8 cellular contexts compared by ENCODE assay signal in the genomic region with DNA sequence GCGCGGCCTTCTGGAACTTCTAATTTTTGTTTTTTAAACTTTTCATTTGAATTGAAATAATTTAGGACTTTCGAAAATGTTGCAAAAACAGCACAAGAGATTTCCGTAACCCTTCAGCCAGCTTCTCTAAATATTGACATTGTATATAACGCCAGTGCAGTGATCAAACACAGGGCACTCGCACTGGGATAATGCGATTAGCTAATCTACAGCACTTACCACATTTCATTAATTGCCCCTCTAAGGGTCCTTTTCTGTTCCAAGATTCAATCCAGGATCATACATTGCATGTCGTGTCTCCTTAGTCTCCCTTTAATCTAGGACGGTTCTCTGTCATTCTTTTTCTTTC. TPM values are rescaled to one million over a fixed set of nuclear protein-coding genes. Genes with fewer than 3 reads are reported as not detected.
DNase-seq lines count a peak whose midpoint lies in the region; ATAC-seq, FAIRE-seq and TF ChIP-seq lines count a peak whose summit lies in the region.

No MANE protein-coding gene starts in this region.

- H3K27me3 ChIP-seq in sigmoid colon: no peaks in the 10 kb centered on the region

- peak overlapping the region; percentile 72 to 81 (median 78) for H3K27ac ChIP-seq in sigmoid colon

- intact Hi-C loops in sigmoid colon (cut with DNase I): loop anchor here (5.0 kb wide), 2 partner anchors 86 to 186 kb away; partner anchors contain the start of gene MARCHF7

- 5 to 24% methylated on average over 9 of the region's 9 CpGs for WGBS in sigmoid colon, 2 donors

- no peak for TF ChIP-seq EP300 in sigmoid colon (IDR thresholded peaks at IDR 0.05)

- peaks cover 0 to 20% (median 9%) of the 10 kb centered on the region in 4 donors for H3K4me1 ChIP-seq in sigmoid colon

- H3K4me3 ChIP-seq in fibroblast of mammary gland (ENCODE audit: control insufficient read depth, low read depth, low read length): peak overlapping the region; percentile 83
- H3K4me3 ChIP-seq in sigmoid colon: peak overlapping the region; percentile 68 to 93 (median 76)

- no peak for FAIRE-seq in frontal cortex (lab: Jason Lieb, UNC)

- DNase-seq in fibroblast of mammary gland (ENCODE audit: low read depth): no peak
- DNase-seq in sigmoid colon: no peak
- DNase-seq in Ammon's horn (ENCODE audit: low spot score): no peak
- DNase-seq in frontal cortex (ENCODE audit: low spot score in 2 of 2): no peak
- DNase-seq in ureter (ENCODE audit: low spot score): no peak
- no peak for DNase-seq in NAMALWA (ENCODE audit: low spot score)

- ATAC-seq in GM19043 (IDR thresholded peaks at IDR 0.05; ENCODE audit: low read depth, unreplicated experiment): peak; percentile 4

- H3K9me3 ChIP-seq in sigmoid colon: no peaks in the 10 kb centered on the region

- no peaks in the 10 kb centered on the region for H3K36me3 ChIP-seq in sigmoid colon

- no peak for TF ChIP-seq POLR2A in sigmoid colon (IDR thresholded peaks at IDR 0.05)

- TF ChIP-seq CTCF in fibroblast of mammary gland (conservative IDR thresholded peaks at IDR 0.05; ENCODE audit: control insufficient read depth, insufficient read depth, low read depth, low read length): no peak
- TF ChIP-seq CTCF in sigmoid colon (IDR thresholded peaks at IDR 0.05): no peak

TF ChIP-seq in PFSK-1, 5 proteins besides CTCF, POLR2A, EP300 and RAD21:
- no peak for TF ChIP-seq FOXP2 (optimal IDR thresholded peaks at IDR 0.05; ENCODE audit: borderline replicate concordance, extremely low read depth, extremely low read length, insufficient read depth)
- no peak for TF ChIP-seq SIN3A (IDR thresholded peaks at IDR 0.05; ENCODE audit: borderline replicate concordance, insufficient read depth, low read length)
- TF ChIP-seq TAF1 (IDR thresholded peaks at IDR 0.05; ENCODE audit: borderline replicate concordance, insufficient read depth, low read length): 0 out of 2 replicates have a peak, but pooled peaks have one; percentile 7
- TF ChIP-seq, protein P1, sequence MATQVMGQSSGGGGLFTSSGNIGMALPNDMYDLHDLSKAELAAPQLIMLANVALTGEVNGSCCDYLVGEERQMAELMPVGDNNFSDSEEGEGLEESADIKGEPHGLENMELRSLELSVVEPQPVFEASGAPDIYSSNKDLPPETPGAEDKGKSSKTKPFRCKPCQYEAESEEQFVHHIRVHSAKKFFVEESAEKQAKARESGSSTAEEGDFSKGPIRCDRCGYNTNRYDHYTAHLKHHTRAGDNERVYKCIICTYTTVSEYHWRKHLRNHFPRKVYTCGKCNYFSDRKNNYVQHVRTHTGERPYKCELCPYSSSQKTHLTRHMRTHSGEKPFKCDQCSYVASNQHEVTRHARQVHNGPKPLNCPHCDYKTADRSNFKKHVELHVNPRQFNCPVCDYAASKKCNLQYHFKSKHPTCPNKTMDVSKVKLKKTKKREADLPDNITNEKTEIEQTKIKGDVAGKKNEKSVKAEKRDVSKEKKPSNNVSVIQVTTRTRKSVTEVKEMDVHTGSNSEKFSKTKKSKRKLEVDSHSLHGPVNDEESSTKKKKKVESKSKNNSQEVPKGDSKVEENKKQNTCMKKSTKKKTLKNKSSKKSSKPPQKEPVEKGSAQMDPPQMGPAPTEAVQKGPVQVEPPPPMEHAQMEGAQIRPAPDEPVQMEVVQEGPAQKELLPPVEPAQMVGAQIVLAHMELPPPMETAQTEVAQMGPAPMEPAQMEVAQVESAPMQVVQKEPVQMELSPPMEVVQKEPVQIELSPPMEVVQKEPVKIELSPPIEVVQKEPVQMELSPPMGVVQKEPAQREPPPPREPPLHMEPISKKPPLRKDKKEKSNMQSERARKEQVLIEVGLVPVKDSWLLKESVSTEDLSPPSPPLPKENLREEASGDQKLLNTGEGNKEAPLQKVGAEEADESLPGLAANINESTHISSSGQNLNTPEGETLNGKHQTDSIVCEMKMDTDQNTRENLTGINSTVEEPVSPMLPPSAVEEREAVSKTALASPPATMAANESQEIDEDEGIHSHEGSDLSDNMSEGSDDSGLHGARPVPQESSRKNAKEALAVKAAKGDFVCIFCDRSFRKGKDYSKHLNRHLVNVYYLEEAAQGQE (IDR thresholded peaks at IDR 0.05; ENCODE audit: insufficient read depth in 1 of 2, low read depth in 2 of 2, low read length in 2 of 2): no peak
- TF ChIP-seq POLR2AphosphoS5 (IDR thresholded peaks at IDR 0.05; ENCODE audit: low read depth, low read length): no peak
TF ChIP-seq in PFSK-1: peak in this region for 1.

RNA-seq across cellular contexts. Expression of gene CD302, which starts 0.3 kb away (rescaled TPM):
- 3.2 TPM for polyA plus RNA-seq in PFSK-1 (2012; ENCODE audit: insufficient read length, low read depth)
- 10 to 100 TPM; 42.4 to 67.6 (median 53.6) TPM for total RNA-seq in sigmoid colon
- 10 to 100 TPM in 2 of 3 donors, 1 to 10 TPM in 1; 9.0 to 17.4 (median 10.3) TPM for polyA plus RNA-seq in sigmoid colon
- 1.6 TPM for total RNA-seq in frontal cortex
- total RNA-seq in ureter: 25.2 TPM
